ENCODE assay signal across 12 cellular contexts in the genomic region with DNA sequence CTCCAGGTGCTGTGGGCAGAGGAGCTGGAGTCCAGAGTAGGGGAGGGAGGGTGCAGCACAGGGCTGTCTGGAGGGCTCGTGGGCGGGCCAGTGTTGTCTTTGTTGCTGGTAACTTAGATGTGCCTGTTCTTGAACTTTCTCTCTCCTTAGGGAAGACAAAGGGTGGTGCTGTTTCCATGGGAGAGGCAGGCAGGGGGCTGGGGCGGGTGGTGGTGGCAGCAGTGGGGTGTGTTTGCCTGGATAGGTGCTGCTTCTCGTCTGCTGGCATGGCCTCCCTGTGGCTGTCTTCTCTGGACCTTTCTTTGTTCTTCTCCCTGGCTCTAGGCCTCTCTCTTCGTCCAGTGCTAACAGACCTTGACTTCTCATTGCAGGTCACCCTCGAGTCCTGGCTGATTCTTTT. TPM values are rescaled to one million over a fixed set of nuclear protein-coding genes. Genes with fewer than 3 reads are reported as not detected.
DNase-seq lines count a peak whose midpoint lies in the region; ATAC-seq, FAIRE-seq and TF ChIP-seq lines count a peak whose summit lies in the region.
"Had no signal": no experiment of that assay in that cellular context is flagged by ENCODE, and none has a peak within 500 bp of the region (broad histone marks: within the 10 kb centered on the region; RNA-seq: fewer than 3 reads in every experiment).

No MANE protein-coding gene starts in this region.

- TF ChIP-seq POLR2A in sigmoid colon (IDR thresholded peaks at IDR 0.05), result no peak

- POLR2A ChIA-PET in GM10248 (lab: Yijun Ruan, JAX), result no interaction called here

- CTCF ChIA-PET in GM10248 (lab: Yijun Ruan, JAX), result no interaction called here

- DNase-seq in GM10248 (ENCODE audit: extremely low spot score) (peak; percentile 24), kidney (peak; percentile 35), sigmoid colon (peak; percentile 42), NCI-H510A treated with DMSO at 0.1 percent for 48 hours (lab: John Stamatoyannopoulos, UW) (no peak)
- DNase-seq: activated CD8-positive, alpha-beta T cell treated with anti-CD3 and anti-CD28 coated beads, Interleukin-2, amount 10 ng/mL, durations not matched to agents 7 days and 5 days; DMS79; NCI-H1694; NCI-H510A had no signal

- intact Hi-C loops in kidney (cut with DNase I) (no loop called here), sigmoid colon (cut with DNase I) (no loop called here)

- no peak overlapping the region for H2AFZ ChIP-seq in OCI-LY3 (ENCODE audit: low read depth, low read length)

- ATAC-seq in HG03571 (IDR thresholded peaks at IDR 0.05; ENCODE audit: unreplicated experiment) (no peak), HG03196 (IDR thresholded peaks at IDR 0.05; ENCODE audit: unreplicated experiment) (no peak)
- ATAC-seq: activated CD8-positive, alpha-beta T cell treated with anti-CD3 and anti-CD28 coated beads, Interleukin-2, amount 10 ng/mL, durations not matched to agents 7 days and 5 days had no signal

- peaks cover 16% of the 10 kb centered on the region for H3K36me3 ChIP-seq in OCI-LY3 (replicated peaks; ENCODE audit: low read depth, low read length)
- H3K36me3 ChIP-seq in kidney (ENCODE audit: control insufficient read depth in 1 of 2, insufficient read depth in 2 of 2, low read length in 2 of 2), result peaks cover 30 to 32% of the 10 kb centered on the region in 2 donors
- peaks cover 47 to 94% (median 50%) of the 10 kb centered on the region in 4 donors for H3K36me3 ChIP-seq in sigmoid colon

- H3K4me1 ChIP-seq in OCI-LY3 (ENCODE audit: low read length), result peaks cover 51% of the 10 kb centered on the region
- no peaks in the 10 kb centered on the region for H3K4me1 ChIP-seq in kidney (ENCODE audit: control insufficient read depth in 1 of 2, insufficient read depth in 1 of 2, low read depth in 1 of 2, low read length in 2 of 2)
- peaks cover 0 to 4% (median 0%) of the 10 kb centered on the region in 4 donors for H3K4me1 ChIP-seq in sigmoid colon

- no peak for TF ChIP-seq EP300 in sigmoid colon (IDR thresholded peaks at IDR 0.05)

- FAIRE-seq in kidney (lab: Jason Lieb, UNC), result no peak
- FAIRE-seq: HTR-8/SVneo had no signal

- no peaks in the 10 kb centered on the region for H3K79me2 ChIP-seq in OCI-LY3 (ENCODE audit: low read length)

- H3K27ac ChIP-seq in OCI-LY3 (ENCODE audit: low read length), result no peak overlapping the region
- H3K27ac ChIP-seq in kidney (ENCODE audit: low read depth in 2 of 2, low read length in 2 of 2), result no peak overlapping the region
- H3K27ac ChIP-seq in sigmoid colon, result no peak overlapping the region

- peak overlapping the region; percentile 71; the same call in 1 of the 2 replicates for H3K4me2 ChIP-seq in OCI-LY3 (ENCODE audit: low read length)

- H3K9ac ChIP-seq in OCI-LY3 (ENCODE audit: low read length), result no peak overlapping the region
- H3K9ac ChIP-seq in kidney (ENCODE audit: low read length in 2 of 2), result no peak overlapping the region

- no peak overlapping the region for H3K4me3 ChIP-seq in OCI-LY3 (ENCODE audit: low read length)
- H3K4me3 ChIP-seq in kidney (ENCODE audit: low read length in 2 of 2), result no peak overlapping the region
- no peak overlapping the region for H3K4me3 ChIP-seq in sigmoid colon

- no peaks in the 10 kb centered on the region for H4K20me1 ChIP-seq in OCI-LY3 (ENCODE audit: insufficient read depth, low read length)

- no peaks in the 10 kb centered on the region for H3K27me3 ChIP-seq in OCI-LY3 (ENCODE audit: low read depth, low read length)
- no peaks in the 10 kb centered on the region for H3K27me3 ChIP-seq in sigmoid colon

- WGBS in sigmoid colon, 2 donors, result 49 to 74% methylated on average over 6 of the region's 6 CpGs

- H3K9me3 ChIP-seq in OCI-LY3 (ENCODE audit: insufficient read depth, low read length), result no peaks in the 10 kb centered on the region
- no peaks in the 10 kb centered on the region for H3K9me3 ChIP-seq in kidney (ENCODE audit: control insufficient read depth in 1 of 2, low read length in 2 of 2)
- H3K9me3 ChIP-seq in sigmoid colon, result no peaks in the 10 kb centered on the region

- TF ChIP-seq CTCF in GM10248 (IDR thresholded peaks at IDR 0.05; ENCODE audit: control extremely low read depth, extremely low read depth, low read depth, missing control alignments) (no peak), OCI-LY3 (IDR thresholded peaks at IDR 0.05; ENCODE audit: low read depth, low read length) (no peak), kidney (IDR thresholded peaks at IDR 0.05; ENCODE audit: borderline replicate concordance, extremely low read depth, insufficient read depth) (no peak), sigmoid colon (IDR thresholded peaks at IDR 0.05) (no peak)

RNA-seq across cellular contexts. Expression of a gene that starts 8.5 kb away (rescaled TPM):
- 37.4 TPM for total RNA-seq in kidney
- 16.4 TPM for polyA plus RNA-seq in kidney (ENCODE audit: insufficient read depth, low read depth, low replicate concordance)
- total RNA-seq in sigmoid colon, result 10 to 100 TPM; 20.7 to 50.7 (median 28.5) TPM
- 10 to 100 TPM in 2 of 3 donors, 1 to 10 TPM in 1; 7.6 to 33.1 (median 12.0) TPM for polyA plus RNA-seq in sigmoid colon

RNA-seq across cellular contexts. Expression of a gene that starts 12.2 kb away (rescaled TPM):
- total RNA-seq in kidney, result 846 TPM
- polyA plus RNA-seq in kidney (ENCODE audit: insufficient read depth, low read depth, low replicate concordance), result 776 TPM
- total RNA-seq in sigmoid colon, result over 10,000 TPM in 3 of 4 donors, 1,000 to 10,000 TPM in 1; 6,854 to 14,048 (median 12,596) TPM
- polyA plus RNA-seq in sigmoid colon, result 1,000 to 10,000 TPM in 1 of 3 donors, 100 to 1,000 TPM in 2; 112 to 1,100 (median 337) TPM

RNA-seq across cellular contexts. Expression of a gene that starts 42.9 kb away (rescaled TPM):
- total RNA-seq in kidney (90.2 TPM), sigmoid colon (10 to 100 TPM; 42.1 to 76.4 (median 58.0) TPM)
- polyA plus RNA-seq in kidney (ENCODE audit: insufficient read depth, low read depth, low replicate concordance) (29.4 TPM), sigmoid colon (10 to 100 TPM; 26.0 to 33.1 (median 28.8) TPM)

RNA-seq across cellular contexts. Expression of a gene that starts 44.9 kb away (rescaled TPM):
- total RNA-seq in kidney (70.2 TPM), sigmoid colon (10 to 100 TPM; 22.1 to 55.1 (median 31.1) TPM)
- polyA plus RNA-seq in kidney (ENCODE audit: insufficient read depth, low read depth, low replicate concordance) (14.5 TPM), sigmoid colon (100 to 1,000 TPM in 1 of 3 donors, 10 to 100 TPM in 2; 18.0 to 116 (median 21.7) TPM)

RNA-seq across cellular contexts. Expression of a gene that starts 45.5 kb away (rescaled TPM):
- total RNA-seq in kidney (24.7 TPM), sigmoid colon (10 to 100 TPM; 11.1 to 23.8 (median 12.8) TPM)
- polyA plus RNA-seq in kidney (ENCODE audit: insufficient read depth, low read depth, low replicate concordance) (8.5 TPM), sigmoid colon (10 to 100 TPM in 2 of 3 donors, 1 to 10 TPM in 1; 6.2 to 12.0 (median 10.2) TPM)
